In genomic region chr22:44994399-44995281, GRCh38 we compare ENCODE assay signal across 23 cellular contexts. TPM values are rescaled to one million over a fixed set of nuclear protein-coding genes. Genes with fewer than 3 reads are reported as not detected.
DNase-seq lines count a peak whose midpoint lies in the region; ATAC-seq and TF ChIP-seq lines count a peak whose summit lies in the region.
"Had no signal": no experiment of that assay in that cellular context is flagged by ENCODE, and none has a peak within 500 bp of the region (broad histone marks: within the 10 kb centered on the region; RNA-seq: fewer than 3 reads in every experiment).

No MANE protein-coding gene starts in this region.

- no peak for TF ChIP-seq CTCF in progenitor cell of endocrine pancreas (IDR thresholded peaks at IDR 0.05; ENCODE audit: unreplicated experiment)
- no peak for TF ChIP-seq CTCF in upper lobe of left lung (IDR thresholded peaks at IDR 0.05)
- no peak for TF ChIP-seq CTCF in activated CD8-positive, alpha-beta T cell treated with anti-CD3 and anti-CD28 coated beads for 36 hours (IDR thresholded peaks at IDR 0.05)

- H3K27me3 Mint-ChIP-seq in progenitor cell of endocrine pancreas: no peaks in the 10 kb centered on the region
- H3K27me3 Mint-ChIP-seq in activated CD8-positive, alpha-beta T cell treated with anti-CD3 and anti-CD28 coated beads for 36 hours: peaks cover 10% of the 10 kb centered on the region
- H3K27me3 Mint-ChIP-seq: activated naive CD4-positive, alpha-beta T cell treated with anti-CD3 and anti-CD28 coated beads, Interleukin-2, amount 10 ng/mL, durations not matched to agents 7 days and 5 days had no signal

- intact Hi-C loops in activated CD8-positive, alpha-beta T cell treated with anti-CD3 and anti-CD28 coated beads for 36 hours (cut with micrococcal nuclease): no loop called here

- no peak overlapping the region for H3K4me3 ChIP-seq in upper lobe of left lung
- H3K4me3 ChIP-seq: BLaER1 treated with 17β-estradiol and CSF1 and Interleukin-3, amounts not matched to agents 10 nM and 100 nM; GM12878; skin epidermis; thyroid gland had no signal

- ATAC-seq in upper lobe of left lung (ENCODE audit: low FRiP score in 2 of 2) (no peak), HG03095 (IDR thresholded peaks at IDR 0.05; ENCODE audit: unreplicated experiment) (no peak)
- ATAC-seq in activated CD8-positive, alpha-beta T cell treated with anti-CD3 and anti-CD28 coated beads for 36 hours: no peak
- ATAC-seq: activated T-cell treated with anti-CD3 and anti-CD28 coated beads, Interleukin-2, amount 50 U/mL, for 72 hours; GM12878; HCT116 had no signal

- no peaks in the 10 kb centered on the region for H3K36me3 ChIP-seq in upper lobe of left lung
- H3K36me3 ChIP-seq: BLaER1 treated with 17β-estradiol and CSF1 and Interleukin-3, amounts not matched to agents 10 nM and 100 nM; thyroid gland had no signal

- peaks cover 20% of the 10 kb centered on the region for H3K4me1 Mint-ChIP-seq in progenitor cell of endocrine pancreas (ENCODE audit: low read depth)
- no peaks in the 10 kb centered on the region for H3K4me1 Mint-ChIP-seq in activated CD8-positive, alpha-beta T cell treated with anti-CD3 and anti-CD28 coated beads for 36 hours (ENCODE audit: low read depth)
- H3K4me1 Mint-ChIP-seq: activated naive CD4-positive, alpha-beta T cell treated with anti-CD3 and anti-CD28 coated beads, Interleukin-2, amount 10 ng/mL, durations not matched to agents 7 days and 5 days had no signal

- H3K27me3 ChIP-seq in upper lobe of left lung: no peaks in the 10 kb centered on the region
- H3K27me3 ChIP-seq: BLaER1 treated with 17β-estradiol and CSF1 and Interleukin-3, amounts not matched to agents 10 nM and 100 nM; thyroid gland had no signal

- peak; percentile 60 for DNase-seq in NCI-H2227 (lab: John Stamatoyannopoulos, UW; ENCODE audit: unreplicated experiment)
- DNase-seq in NCI-H2227 treated with DMSO at 0.1 percent for 48 hours (lab: John Stamatoyannopoulos, UW): no peak
- DNase-seq in NCI-H1417 treated with DMSO at 0.1 percent for 48 hours (lab: John Stamatoyannopoulos, UW): peak; percentile 23
- DNase-seq in NCI-H748 treated with DMSO at 0.1 percent for 48 hours (lab: John Stamatoyannopoulos, UW): peak; percentile 16
- no peak for DNase-seq in progenitor cell of endocrine pancreas (ENCODE audit: low spot score, unreplicated experiment)
- DNase-seq in upper lobe of left lung: no peak
- DNase-seq in activated CD8-positive, alpha-beta T cell treated with anti-CD3 and anti-CD28 coated beads for 36 hours: no peak
- DNase-seq: ACHN; activated naive CD4-positive, alpha-beta T cell treated with anti-CD3 and anti-CD28 coated beads, Interleukin-2, amount 10 ng/mL, durations not matched to agents 7 days and 5 days; activated T-cell treated with anti-CD3 and anti-CD28 coated beads, Interleukin-2, amount 50 U/mL, for 72 hours; caudate nucleus; foreskin fibroblast; NK-92 treated with Interleukin-12 subunit alpha and Interleukin-12 subunit beta, amount 100 ng/mL, for 24 hours; stimulated activated CD4-positive, alpha-beta T cell treated with anti-CD3 and anti-CD28 coated beads, Interleukin-2, amount 100 ng/mL, for 24 hours; stimulated activated naive CD4-positive, alpha-beta T cell treated with Interleukin-2 at 50 U/mL for 16 hours; thyroid gland had no signal

- H3K4me3 Mint-ChIP-seq in progenitor cell of endocrine pancreas (ENCODE audit: low read depth): no peak overlapping the region
- H3K4me3 Mint-ChIP-seq in activated CD8-positive, alpha-beta T cell treated with anti-CD3 and anti-CD28 coated beads for 36 hours: no peak overlapping the region
- H3K4me3 Mint-ChIP-seq: activated naive CD4-positive, alpha-beta T cell treated with anti-CD3 and anti-CD28 coated beads, Interleukin-2, amount 10 ng/mL, durations not matched to agents 7 days and 5 days; activated T-cell treated with anti-CD3 and anti-CD28 coated beads, Interleukin-2, amount 50 U/mL, for 72 hours had no signal

- peaks cover 11% of the 10 kb centered on the region for H3K36me3 Mint-ChIP-seq in progenitor cell of endocrine pancreas (ENCODE audit: insufficient read depth)
- H3K36me3 Mint-ChIP-seq in activated CD8-positive, alpha-beta T cell treated with anti-CD3 and anti-CD28 coated beads for 36 hours (ENCODE audit: low read depth): no peaks in the 10 kb centered on the region
- H3K36me3 Mint-ChIP-seq: activated naive CD4-positive, alpha-beta T cell treated with anti-CD3 and anti-CD28 coated beads, Interleukin-2, amount 10 ng/mL, durations not matched to agents 7 days and 5 days had no signal

- H3K4me1 ChIP-seq in upper lobe of left lung: no peaks in the 10 kb centered on the region
- H3K4me1 ChIP-seq: thyroid gland had no signal

- H3K9me3 Mint-ChIP-seq in progenitor cell of endocrine pancreas (ENCODE audit: low read depth): no peaks in the 10 kb centered on the region
- H3K9me3 Mint-ChIP-seq in activated CD8-positive, alpha-beta T cell treated with anti-CD3 and anti-CD28 coated beads for 36 hours: no peaks in the 10 kb centered on the region
- H3K9me3 Mint-ChIP-seq: activated naive CD4-positive, alpha-beta T cell treated with anti-CD3 and anti-CD28 coated beads, Interleukin-2, amount 10 ng/mL, durations not matched to agents 7 days and 5 days; activated T-cell treated with anti-CD3 and anti-CD28 coated beads, Interleukin-2, amount 50 U/mL, for 72 hours had no signal

- H3K27ac Mint-ChIP-seq in progenitor cell of endocrine pancreas: peak overlapping the region; percentile 20
- H3K27ac Mint-ChIP-seq in activated CD8-positive, alpha-beta T cell treated with anti-CD3 and anti-CD28 coated beads for 36 hours: no peak overlapping the region
- H3K27ac Mint-ChIP-seq: activated naive CD4-positive, alpha-beta T cell treated with anti-CD3 and anti-CD28 coated beads, Interleukin-2, amount 10 ng/mL, durations not matched to agents 7 days and 5 days; activated T-cell treated with anti-CD3 and anti-CD28 coated beads, Interleukin-2, amount 50 U/mL, for 72 hours had no signal

- no peak for TF ChIP-seq POLR2A in upper lobe of left lung (IDR thresholded peaks at IDR 0.05)

- no peak for TF ChIP-seq EP300 in upper lobe of left lung (IDR thresholded peaks at IDR 0.05)

- CTCF ChIA-PET in activated CD8-positive, alpha-beta T cell treated with anti-CD3 and anti-CD28 coated beads for 36 hours (lab: Charles Lee): no interaction called here

- POLR2A ChIA-PET in activated CD8-positive, alpha-beta T cell treated with anti-CD3 and anti-CD28 coated beads for 36 hours (lab: Charles Lee): no interaction called here

- no peak overlapping the region for H3K27ac ChIP-seq in upper lobe of left lung
- H3K27ac ChIP-seq: BLaER1 treated with 17β-estradiol and CSF1 and Interleukin-3, amounts not matched to agents 10 nM and 100 nM; skin epidermis; thyroid gland had no signal

- H3K9me3 ChIP-seq in upper lobe of left lung: no peaks in the 10 kb centered on the region
- H3K9me3 ChIP-seq: BLaER1 treated with 17β-estradiol and CSF1 and Interleukin-3, amounts not matched to agents 10 nM and 100 nM; thyroid gland had no signal

- 72 to 74% methylated on average over 17 to 20 of the region's 20 CpGs for WGBS in upper lobe of left lung, 2 donors

RNA-seq across cellular contexts. Expression of gene PHF21B, which starts 15.2 kb away (rescaled TPM):
- total RNA-seq in progenitor cell of endocrine pancreas (34.8 and 37.4 TPM in 2 replicates), upper lobe of left lung (under 1 TPM in 2 of 6 donors, not detected in 4; 0.06 to 0.24 TPM)
- 1 to 10 TPM in 1 of 2 experiments, under 1 TPM in 1; 0.92 to 1.1 TPM for total RNA-seq in activated CD8-positive, alpha-beta T cell treated with anti-CD3 and anti-CD28 coated beads for 36 hours
- total RNA-seq: GM12878, liver, pulmonary artery endothelial cell had no signal

Comparison
In these comparisons a context has a peak if more than half of its experiments do, and no peak if none do; other contexts are left out.
1. DNase-seq: peak in NCI-H2227 (single experiment), NCI-H1417 treated with DMSO at 0.1 percent for 48 hours (single experiment) and NCI-H748 treated with DMSO at 0.1 percent for 48 hours (single experiment); none in NCI-H2227 treated with DMSO at 0.1 percent for 48 hours (single experiment), progenitor cell of endocrine pancreas (single experiment), upper lobe of left lung (0 of 2) and activated CD8-positive, alpha-beta T cell treated with anti-CD3 and anti-CD28 coated beads for 36 hours (single experiment).
2. RNA of gene PHF21B, which starts 15.2 kb away (total RNA-seq): 34.8 to 37.4 TPM in progenitor cell of endocrine pancreas; 0.92 to 1.1 TPM in activated CD8-positive, alpha-beta T cell treated with anti-CD3 and anti-CD28 coated beads for 36 hours and 0.06 to 0.24 TPM in upper lobe of left lung; every median in the first group is over 10 times any median in the second.